In genomic region chr15:57667171-57667924, GRCh38 we compare ENCODE assay signal across 8 cellular contexts. TPM values are rescaled to one million over a fixed set of nuclear protein-coding genes. Genes with fewer than 3 reads are reported as not detected.
DNase-seq lines count a peak whose midpoint lies in the region; ATAC-seq, FAIRE-seq and TF ChIP-seq lines count a peak whose summit lies in the region.

No MANE protein-coding gene starts in this region.

- no peaks in the 10 kb centered on the region for H3F3A ChIP-seq in MM.1S (ENCODE audit: insufficient read depth, low read length)

- H4K20me1 ChIP-seq in MM.1S (ENCODE audit: insufficient read depth, low read length), result no peaks in the 10 kb centered on the region

- DNase-seq in ELF-1 (ENCODE audit: low read depth, low spot score) (peak; percentile 18), RCC 7860 (ENCODE audit: low spot score) (peak; percentile 33), foreskin keratinocyte (peak; percentile 34 to 47), psoas muscle (no peak), GF-D8 (lab: John Stamatoyannopoulos, UW) (no peak), MM.1S (no peak)
- DNase-seq in stimulated activated CD4-positive, alpha-beta T cell treated with anti-CD3 and anti-CD28 coated beads, Interleukin-15, amount 100 ng/mL, for 24 hours, result no peak
- no peak for DNase-seq in activated CD8-positive, alpha-beta T cell treated with anti-CD3 and anti-CD28 coated beads, Interleukin-2, amount 10 ng/mL, durations not matched to agents 7 days and 5 days

- no peaks in the 10 kb centered on the region for H3K9me2 ChIP-seq in MM.1S (replicated peaks; ENCODE audit: insufficient read depth, low read length)

- intact Hi-C loops in psoas muscle (cut with DNase I), result no loop called here

- H3K4me1 ChIP-seq in foreskin keratinocyte (peaks cover 12% of the 10 kb centered on the region), psoas muscle (no peaks in the 10 kb centered on the region), MM.1S (ENCODE audit: low read length) (no peaks in the 10 kb centered on the region)

- no peak overlapping the region for H3K4me3 Mint-ChIP-seq in activated CD8-positive, alpha-beta T cell treated with anti-CD3 and anti-CD28 coated beads, Interleukin-2, amount 10 ng/mL, durations not matched to agents 7 days and 5 days

- POLR2A ChIA-PET in activated CD8-positive, alpha-beta T cell treated with anti-CD3 and anti-CD28 coated beads, Interleukin-2, amount 10 ng/mL, durations not matched to agents 7 days and 5 days (lab: Charles Lee), result interaction anchor here (1.0 kb wide), 1 partner anchor 40 kb away, joined by 3 read pairs; no protein-coding TSS in a partner anchor

- H3K27ac ChIP-seq in foreskin keratinocyte, result no peak overlapping the region
- H3K27ac ChIP-seq in psoas muscle, result no peak overlapping the region
- H3K27ac ChIP-seq in MM.1S (ENCODE audit: low read length), result no peak overlapping the region

- H3K79me2 ChIP-seq in MM.1S (ENCODE audit: low read length), result no peaks in the 10 kb centered on the region

- no peaks in the 10 kb centered on the region for H3K4me1 Mint-ChIP-seq in activated CD8-positive, alpha-beta T cell treated with anti-CD3 and anti-CD28 coated beads, Interleukin-2, amount 10 ng/mL, durations not matched to agents 7 days and 5 days (ENCODE audit: low read depth)

- no peak overlapping the region for H2AFZ ChIP-seq in MM.1S (ENCODE audit: low read length)

- peak; percentile 21 for FAIRE-seq in RCC 7860 (lab: Jason Lieb, UNC)

- H3K4me2 ChIP-seq in MM.1S (ENCODE audit: low read depth, low read length), result no peak overlapping the region

- TF ChIP-seq CTCF in foreskin keratinocyte (conservative IDR thresholded peaks at IDR 0.05) (peak; percentile 75), psoas muscle (IDR thresholded peaks at IDR 0.05) (peak; percentile 34), MM.1S (IDR thresholded peaks at IDR 0.05; ENCODE audit: low read length) (no peak)

- H3K27me3 ChIP-seq in foreskin keratinocyte (no peaks in the 10 kb centered on the region), psoas muscle (ENCODE audit: insufficient read depth in 3 of 3, low read length in 2 of 3) (no peaks in the 10 kb centered on the region), MM.1S (replicated peaks; ENCODE audit: insufficient read depth, low read length) (no peaks in the 10 kb centered on the region)

- H3K36me3 ChIP-seq in psoas muscle (ENCODE audit: insufficient read depth in 1 of 2, low read depth in 1 of 2) (no peaks in the 10 kb centered on the region), MM.1S (replicated peaks; ENCODE audit: insufficient read depth, low read length) (no peaks in the 10 kb centered on the region)

- H3K27ac Mint-ChIP-seq in activated CD8-positive, alpha-beta T cell treated with anti-CD3 and anti-CD28 coated beads, Interleukin-2, amount 10 ng/mL, durations not matched to agents 7 days and 5 days, result no peak overlapping the region

- no peaks in the 10 kb centered on the region for H3K36me3 Mint-ChIP-seq in activated CD8-positive, alpha-beta T cell treated with anti-CD3 and anti-CD28 coated beads, Interleukin-2, amount 10 ng/mL, durations not matched to agents 7 days and 5 days (ENCODE audit: low read depth)

- H3K9me3 Mint-ChIP-seq in activated CD8-positive, alpha-beta T cell treated with anti-CD3 and anti-CD28 coated beads, Interleukin-2, amount 10 ng/mL, durations not matched to agents 7 days and 5 days (ENCODE audit: insufficient read depth), result no peaks in the 10 kb centered on the region

- H3K9ac ChIP-seq in MM.1S (ENCODE audit: low read length), result no peak overlapping the region

- peaks cover 36% of the 10 kb centered on the region for H3K27me3 Mint-ChIP-seq in activated CD8-positive, alpha-beta T cell treated with anti-CD3 and anti-CD28 coated beads, Interleukin-2, amount 10 ng/mL, durations not matched to agents 7 days and 5 days (ENCODE audit: low read depth)

- WGBS in psoas muscle, 3 donors, result 30 to 37% (median 33%) methylated on average over 10 of the region's 10 CpGs

- H3K4me3 ChIP-seq in psoas muscle (no peak overlapping the region), MM.1S (ENCODE audit: low read length) (no peak overlapping the region)

- CTCF ChIA-PET in activated CD8-positive, alpha-beta T cell treated with anti-CD3 and anti-CD28 coated beads, Interleukin-2, amount 10 ng/mL, durations not matched to agents 7 days and 5 days (lab: Charles Lee), result interaction anchor here (0.6 kb wide), 1 partner anchor 15 kb away, joined by 3 read pairs; no protein-coding TSS in a partner anchor

- ATAC-seq in foreskin keratinocyte, result peak; percentile 48
- ATAC-seq in psoas muscle, result no peak
- ATAC-seq in activated CD8-positive, alpha-beta T cell treated with anti-CD3 and anti-CD28 coated beads, Interleukin-2, amount 10 ng/mL, durations not matched to agents 7 days and 5 days, result no peak

- H3K9me3 ChIP-seq in psoas muscle (no peaks in the 10 kb centered on the region), MM.1S (replicated peaks; ENCODE audit: insufficient read depth, low read length) (no peaks in the 10 kb centered on the region)

RNA-seq across cellular contexts. Expression of gene POLR2M, which starts 39.2 kb away (rescaled TPM):
- 43.4 and 55.6 TPM in 2 replicates for total RNA-seq in foreskin keratinocyte
- polyA plus RNA-seq in foreskin keratinocyte, result 13.2 and 14.0 TPM in 2 replicates
- total RNA-seq in psoas muscle, result 100 to 1,000 TPM in 2 of 4 donors, 10 to 100 TPM in 2; 81.2 to 114 (median 94.2) TPM
- polyA plus RNA-seq in psoas muscle, result 100 to 1,000 TPM in 2 of 3 donors, 10 to 100 TPM in 1; 78.0 to 403 (median 131) TPM
- total RNA-seq in activated CD8-positive, alpha-beta T cell treated with anti-CD3 and anti-CD28 coated beads, Interleukin-2, amount 10 ng/mL, durations not matched to agents 7 days and 5 days, result 10 to 100 TPM; 61.8 to 74.8 TPM

Comparison
In these comparisons a context has a peak if more than half of its experiments do, and no peak if none do; other contexts are left out.
1. DNase-seq: peak in ELF-1 (single experiment), RCC 7860 (single experiment) and foreskin keratinocyte (2 of 2); none in psoas muscle (0 of 2), stimulated activated CD4-positive, alpha-beta T cell treated with anti-CD3 and anti-CD28 coated beads, Interleukin-15, amount 100 ng/mL, for 24 hours (single experiment), GF-D8 (single experiment), activated CD8-positive, alpha-beta T cell treated with anti-CD3 and anti-CD28 coated beads, Interleukin-2, amount 10 ng/mL, durations not matched to agents 7 days and 5 days (single experiment) and MM.1S (single experiment).